ENCODE assay signal across 1 cellular context in the genomic region with DNA sequence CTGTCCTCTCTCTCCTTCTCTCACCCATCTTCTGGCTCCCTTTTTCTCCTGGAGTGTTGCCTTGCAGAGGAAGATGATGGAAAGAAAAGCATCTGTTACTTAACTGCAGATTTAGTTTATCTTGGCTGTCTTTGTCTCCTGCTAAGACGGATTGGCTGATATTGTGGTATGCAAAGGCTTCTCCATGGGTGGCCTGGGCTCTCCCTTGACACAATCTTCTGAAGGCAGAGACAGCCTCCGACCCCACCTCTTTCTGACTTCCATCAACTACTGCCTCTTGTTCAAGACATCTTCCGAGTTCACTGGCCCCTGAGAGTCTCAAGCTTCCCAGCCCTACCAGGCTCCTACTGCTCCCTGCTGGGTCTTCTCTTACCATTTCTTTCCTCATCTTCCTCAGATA.
TF ChIP-seq lines count a peak whose summit lies in the region.

No MANE protein-coding gene starts in this region.

TF ChIP-seq in WTC11, 78 proteins besides CTCF, POLR2A, EP300 and RAD21 (continued from another document):
- TF ChIP-seq, protein P1, sequence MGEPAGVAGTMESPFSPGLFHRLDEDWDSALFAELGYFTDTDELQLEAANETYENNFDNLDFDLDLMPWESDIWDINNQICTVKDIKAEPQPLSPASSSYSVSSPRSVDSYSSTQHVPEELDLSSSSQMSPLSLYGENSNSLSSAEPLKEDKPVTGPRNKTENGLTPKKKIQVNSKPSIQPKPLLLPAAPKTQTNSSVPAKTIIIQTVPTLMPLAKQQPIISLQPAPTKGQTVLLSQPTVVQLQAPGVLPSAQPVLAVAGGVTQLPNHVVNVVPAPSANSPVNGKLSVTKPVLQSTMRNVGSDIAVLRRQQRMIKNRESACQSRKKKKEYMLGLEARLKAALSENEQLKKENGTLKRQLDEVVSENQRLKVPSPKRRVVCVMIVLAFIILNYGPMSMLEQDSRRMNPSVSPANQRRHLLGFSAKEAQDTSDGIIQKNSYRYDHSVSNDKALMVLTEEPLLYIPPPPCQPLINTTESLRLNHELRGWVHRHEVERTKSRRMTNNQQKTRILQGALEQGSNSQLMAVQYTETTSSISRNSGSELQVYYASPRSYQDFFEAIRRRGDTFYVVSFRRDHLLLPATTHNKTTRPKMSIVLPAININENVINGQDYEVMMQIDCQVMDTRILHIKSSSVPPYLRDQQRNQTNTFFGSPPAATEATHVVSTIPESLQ (CRISPR knock-in tag; IDR thresholded peaks at IDR 0.05), result no peak
- TF ChIP-seq MXD4 (CRISPR knock-in tag; IDR thresholded peaks at IDR 0.05; ENCODE audit: borderline replicate concordance), result no peak
- TF ChIP-seq TEAD1 (CRISPR knock-in tag; IDR thresholded peaks at IDR 0.05), result no peak
